17 cellular contexts compared by ENCODE assay signal in genomic region chr14:50725761-50726160, GRCh38. TPM values are rescaled to one million over a fixed set of nuclear protein-coding genes. Genes with fewer than 3 reads are reported as not detected.
DNase-seq lines count a peak whose midpoint lies in the region; ATAC-seq, FAIRE-seq and TF ChIP-seq lines count a peak whose summit lies in the region.
"Had no signal": no experiment of that assay in that cellular context is flagged by ENCODE, and none has a peak within 500 bp of the region (broad histone marks: within the 10 kb centered on the region; RNA-seq: fewer than 3 reads in every experiment).

No MANE protein-coding gene starts in this region.

- POLR2A ChIA-PET in H1 (lab: Charles Lee; ENCODE audit: partially characterized antibody), result no interaction called here

- no peak overlapping the region for H4K8ac ChIP-seq in H1 (ENCODE audit: extremely low read depth, insufficient read depth, low read length)

- no peak overlapping the region for H4K5ac ChIP-seq in H1 (ENCODE audit: insufficient read length, low read depth, low read length)

- no peak overlapping the region for H3K4me3 ChIP-seq in H1 (ENCODE audit: extremely low read depth in 1 of 4, insufficient read depth in 2 of 4, low read depth in 3 of 4, low read length in 4 of 4)
- H3K4me3 ChIP-seq: stomach, uterus had no signal

- H3K23me2 ChIP-seq in H1 (ENCODE audit: low read depth, low read length), result no peaks in the 10 kb centered on the region

- TF ChIP-seq CTCF in H1 (IDR thresholded peaks at IDR 0.05; ENCODE audit: control extremely low read depth in 1 of 3, insufficient read depth in 1 of 3, low read depth in 1 of 3, low read length in 3 of 3), result no peak

- H3K4me3 Mint-ChIP-seq in activated naive CD4-positive, alpha-beta T cell treated with anti-CD3 and anti-CD28 coated beads for 36 hours, result no peak overlapping the region
- peak overlapping the region; percentile 39 for H3K4me3 Mint-ChIP-seq in T-helper 17 cell
- H3K4me3 Mint-ChIP-seq in stimulated activated naive CD8-positive, alpha-beta T cell treated with anti-CD3 and anti-CD28 coated beads, Interleukin-15, amount 100 ng/mL, for 72 hours, result peak overlapping the region; percentile 54 to 71
- H3K4me3 Mint-ChIP-seq: activated B cell treated with CpG ODN at 0.5 μM for 24 hours had no signal

- no peak overlapping the region for H2AFZ ChIP-seq in H1 (ENCODE audit: low read length)

- H2BK12ac ChIP-seq in H1 (ENCODE audit: low read depth, low read length), result no peak overlapping the region

- TF ChIP-seq POLR2A in H1 (IDR thresholded peaks at IDR 0.05; ENCODE audit: control extremely low read depth in 1 of 2, low read depth in 2 of 2, low read length in 2 of 2), result no peak

- no peak overlapping the region for H2BK5ac ChIP-seq in H1 (ENCODE audit: low read depth, low read length)

- H3K79me1 ChIP-seq in H1 (ENCODE audit: low read depth, low read length), result no peaks in the 10 kb centered on the region

- H3K9me3 Mint-ChIP-seq in activated naive CD4-positive, alpha-beta T cell treated with anti-CD3 and anti-CD28 coated beads for 36 hours, result peaks cover 6% of the 10 kb centered on the region
- H3K9me3 Mint-ChIP-seq in stimulated activated naive CD8-positive, alpha-beta T cell treated with anti-CD3 and anti-CD28 coated beads, Interleukin-15, amount 100 ng/mL, for 72 hours, result no peaks in the 10 kb centered on the region

- intact Hi-C loops in activated naive CD4-positive, alpha-beta T cell treated with anti-CD3 and anti-CD28 coated beads for 36 hours (cut with micrococcal nuclease), result loop anchor here (1.0 to 5.0 kb wide), 17 partner anchors 12 to 1122 kb away; partner anchors contain the start of genes DMAC2L, L2HGDH, MGAT2 and NIN

- no peak for TF ChIP-seq EP300 in H1 (IDR thresholded peaks at IDR 0.05; ENCODE audit: borderline replicate concordance in 1 of 2, low read depth in 2 of 2, low read length in 2 of 2)

- no peak overlapping the region for H3K18ac ChIP-seq in H1 (ENCODE audit: extremely low read depth, low read length)

- peak; percentile 7 for FAIRE-seq in H1 (lab: Jason Lieb, UNC)
- FAIRE-seq: G401.6 had no signal

- no peak for TF ChIP-seq RAD21 in H1 (IDR thresholded peaks at IDR 0.05 in 1 of 2, conservative IDR thresholded peaks at IDR 0.05 in 1 of 2; ENCODE audit: low read depth in 2 of 2, low read length in 2 of 2)

- H2BK20ac ChIP-seq in H1 (ENCODE audit: low read length), result no peak overlapping the region

- no peaks in the 10 kb centered on the region for H3K79me2 ChIP-seq in H1 (ENCODE audit: control insufficient read depth in 1 of 2, insufficient read depth in 2 of 2, low read length in 2 of 2)

- no peak overlapping the region for H3K27ac ChIP-seq in H1 (ENCODE audit: low read depth, low read length)
- H3K27ac ChIP-seq: stomach, uterus had no signal

- H4K91ac ChIP-seq in H1 (replicated peaks; ENCODE audit: insufficient read length, low read length), result no peak overlapping the region

- ATAC-seq in T-helper 17 cell (no peak), HG02798 (IDR thresholded peaks at IDR 0.05; ENCODE audit: poor library complexity, unreplicated experiment) (no peak)
- no peak for ATAC-seq in stimulated activated naive CD8-positive, alpha-beta T cell treated with anti-CD3 and anti-CD28 coated beads, Interleukin-15, amount 100 ng/mL, for 72 hours
- ATAC-seq: esophagus mucosa had no signal

- H3K56ac ChIP-seq in H1 (replicated peaks; ENCODE audit: insufficient read length, low read depth, low read length), result no peak overlapping the region

- H3K9ac ChIP-seq in H1 (replicated peaks in 1 of 4; ENCODE audit: extremely low read depth in 1 of 4, low read depth in 3 of 4, low read length in 3 of 4), result no peak overlapping the region

- no peak overlapping the region for H3K4me2 ChIP-seq in H1 (ENCODE audit: insufficient read depth in 1 of 2, low read depth in 2 of 2, low read length in 2 of 2)

- no peak overlapping the region for H3K4ac ChIP-seq in H1 (replicated peaks; ENCODE audit: insufficient read length, low read depth, low read length)

- DNase-seq in activated naive CD4-positive, alpha-beta T cell treated with anti-CD3 and anti-CD28 coated beads for 36 hours, result no peak
- DNase-seq in activated naive CD4-positive, alpha-beta T cell treated with anti-CD3 and anti-CD28 coated beads, Interleukin-2, amount 50 U/mL, for 16 hours, result no peak
- DNase-seq in T-helper 17 cell, result no peak
- no peak for DNase-seq in H1 (ENCODE audit: low read depth in 1 of 2, low spot score in 2 of 2)
- DNase-seq in stimulated activated naive CD8-positive, alpha-beta T cell treated with anti-CD3 and anti-CD28 coated beads, Interleukin-15, amount 100 ng/mL, for 72 hours, result no peak
- no peak for DNase-seq in NCI-H524 treated with DMSO at 0.1 percent for 48 hours (lab: John Stamatoyannopoulos, UW)
- DNase-seq in GF-D8 (lab: John Stamatoyannopoulos, UW), result no peak
- DNase-seq: activated B cell treated with CpG ODN at 0.5 μM for 24 hours; head of caudate nucleus; NCI-H1105; NCI-H774; stimulated activated CD4-positive, alpha-beta T cell treated with anti-CD3 and anti-CD28 coated beads, Interleukin-12 subunit alpha, Interleukin-12 subunit beta, amount 100 ng/mL, for 4 hours; stomach; uterus had no signal

- peaks cover 4 to 38% (median 28%) of the 10 kb centered on the region in 4 experiments for H3K36me3 ChIP-seq in H1 (ENCODE audit: control insufficient read depth in 2 of 4, insufficient read depth in 4 of 4, low read length in 3 of 4)
- H3K36me3 ChIP-seq: uterus had no signal

- WGBS in H1 (ENCODE audit: extremely low coverage in 1 of 2, insufficient coverage in 1 of 2, insufficient read length in 1 of 2, insufficient replicate concordance in 2 of 2, low coverage in 1 of 2, low lambda C conversion rate in 2 of 2, missing lambda C conversion rate in 1 of 2), 2 experiments, result 73% methylated on average over 5 of the region's 5 CpGs; no CpG with 5 or more reads in 1 of the 2 experiments

- no peaks in the 10 kb centered on the region for H4K20me1 ChIP-seq in H1 (replicated peaks in 1 of 2; ENCODE audit: control insufficient read depth in 1 of 2, insufficient read depth in 2 of 2, low read length in 2 of 2)

- H3K27ac Mint-ChIP-seq in activated naive CD4-positive, alpha-beta T cell treated with anti-CD3 and anti-CD28 coated beads for 36 hours, result peak overlapping the region; percentile 83
- peak overlapping the region; percentile 88 for H3K27ac Mint-ChIP-seq in T-helper 17 cell
- peak overlapping the region; percentile 89 to 95 for H3K27ac Mint-ChIP-seq in stimulated activated naive CD8-positive, alpha-beta T cell treated with anti-CD3 and anti-CD28 coated beads, Interleukin-15, amount 100 ng/mL, for 72 hours
- H3K27ac Mint-ChIP-seq: activated B cell treated with CpG ODN at 0.5 μM for 24 hours had no signal

- H3K23ac ChIP-seq in H1 (ENCODE audit: insufficient read length), result no peak overlapping the region

- CTCF ChIA-PET in activated naive CD4-positive, alpha-beta T cell treated with anti-CD3 and anti-CD28 coated beads for 36 hours (lab: Charles Lee), result interaction anchor here (0.9 to 3.5 kb wide), 4 partner anchors 11 to 134 kb away, joined by 3 to 16 read pairs (median 6); no protein-coding TSS in a partner anchor
- CTCF ChIA-PET in H1 (lab: Charles Lee; ENCODE audit: partially characterized antibody), result interaction anchor here (1.2 to 2.6 kb wide), 3 partner anchors 11 to 48 kb away, joined by 3 to 19 read pairs (median 3); no protein-coding TSS in a partner anchor

- no peak overlapping the region for H2BK15ac ChIP-seq in H1 (ENCODE audit: low read length)

- H3K4me1 ChIP-seq in H1 (replicated peaks in 1 of 4; ENCODE audit: control insufficient read depth in 3 of 4, insufficient read depth in 4 of 4, low read length in 3 of 4), result no peaks in the 10 kb centered on the region
- H3K4me1 ChIP-seq: stomach, uterus had no signal

- no peak overlapping the region for H2BK120ac ChIP-seq in H1 (replicated peaks; ENCODE audit: low read depth, low read length)

- no peaks in the 10 kb centered on the region for H3K27me3 Mint-ChIP-seq in activated naive CD4-positive, alpha-beta T cell treated with anti-CD3 and anti-CD28 coated beads for 36 hours (ENCODE audit: low read depth)
- no peaks in the 10 kb centered on the region for H3K27me3 Mint-ChIP-seq in T-helper 17 cell
- no peaks in the 10 kb centered on the region for H3K27me3 Mint-ChIP-seq in stimulated activated naive CD8-positive, alpha-beta T cell treated with anti-CD3 and anti-CD28 coated beads, Interleukin-15, amount 100 ng/mL, for 72 hours
- H3K27me3 Mint-ChIP-seq: activated B cell treated with CpG ODN at 0.5 μM for 24 hours had no signal

- H3K9me3 ChIP-seq in T-helper 17 cell (ENCODE audit: control insufficient read depth, low read length, poor library complexity, severe bottlenecking), result no peaks in the 10 kb centered on the region
- peaks cover 2 to 7% of the 10 kb centered on the region in 2 experiments; a peak in 2 of 4 replicates for H3K9me3 ChIP-seq in H1 (ENCODE audit: insufficient read depth in 2 of 2, low read depth in 1 of 2, low read length in 1 of 2)
- H3K9me3 ChIP-seq: uterus had no signal

- H3K4me1 Mint-ChIP-seq in activated naive CD4-positive, alpha-beta T cell treated with anti-CD3 and anti-CD28 coated beads for 36 hours (ENCODE audit: low read depth), result peaks cover 28% of the 10 kb centered on the region
- H3K4me1 Mint-ChIP-seq in T-helper 17 cell, result peaks cover 20% of the 10 kb centered on the region
- peaks cover 34% of the 10 kb centered on the region for H3K4me1 Mint-ChIP-seq in stimulated activated naive CD8-positive, alpha-beta T cell treated with anti-CD3 and anti-CD28 coated beads, Interleukin-15, amount 100 ng/mL, for 72 hours

- no peak overlapping the region for H2AK5ac ChIP-seq in H1 (ENCODE audit: low read depth, low read length)

- no peak overlapping the region for H3K14ac ChIP-seq in H1 (ENCODE audit: insufficient read length)

- H3K27me3 ChIP-seq in H1 (replicated peaks in 1 of 4; ENCODE audit: control insufficient read depth in 3 of 4, extremely low read depth in 1 of 4, insufficient read depth in 3 of 4, low read length in 3 of 4), result no peaks in the 10 kb centered on the region
- H3K27me3 ChIP-seq: stomach, uterus had no signal

- H3K36me3 Mint-ChIP-seq in activated naive CD4-positive, alpha-beta T cell treated with anti-CD3 and anti-CD28 coated beads for 36 hours (ENCODE audit: low read depth), result peaks cover 60% of the 10 kb centered on the region
- peaks cover 17% of the 10 kb centered on the region for H3K36me3 Mint-ChIP-seq in T-helper 17 cell (ENCODE audit: low read depth)

RNA-seq across cellular contexts. Expression of gene SAV1, which starts 57.7 kb away (rescaled TPM):
- total RNA-seq in activated naive CD4-positive, alpha-beta T cell treated with anti-CD3 and anti-CD28 coated beads for 36 hours, result 10 to 100 TPM; 12.7 to 13.5 TPM
- 10 to 100 TPM in 1 of 2 donors, 1 to 10 TPM in 1; 8.1 to 18.5 TPM for total RNA-seq in T-helper 17 cell
- total RNA-seq in H1 (2021; fragmentation: NEBNext Ultra II Directional; extraction: Animal tissue kit (Norgen Biotek cat#: 25700)), result 72.5 and 78.3 TPM in 2 replicates
- polyA plus RNA-seq in H1 (2011; rRNA removed), result 11.5 and 15.9 TPM in 2 replicates
- polyA plus RNA-seq in H1 (2011; cell fraction: cytosol; rRNA removed), result 23.0 TPM
- polyA plus RNA-seq in H1 (2011; cell fraction: nucleus; rRNA removed), result 13.7 TPM
- polyA plus RNA-seq in H1 (2012, experiment 1 of 2), result 26.1 to 52.9 TPM (median 34.0 TPM) in 4 replicates
- polyA plus RNA-seq in H1 (2012, experiment 2 of 2), result 11.1 TPM
- polyA plus RNA-seq in H1 (2013, experiment 1 of 2), result 60.3 TPM
- polyA plus RNA-seq in H1 (2013, experiment 2 of 2), result 56.8 TPM
- 24.0 and 29.6 TPM in 2 replicates for polyA minus RNA-seq in H1 (2011; rRNA and poly(A)+ RNA removed)
- 19.4 TPM for polyA minus RNA-seq in H1 (2011; cell fraction: cytosol; rRNA and poly(A)+ RNA removed)
- 42.9 TPM for polyA minus RNA-seq in H1 (2011; cell fraction: nucleus; rRNA and poly(A)+ RNA removed)
